10 cellular contexts compared by ENCODE assay signal in genomic region chr4:104451573-104451972, GRCh38. TPM values are rescaled to one million over a fixed set of nuclear protein-coding genes. Genes with fewer than 3 reads are reported as not detected.
DNase-seq lines count a peak whose midpoint lies in the region; ATAC-seq and TF ChIP-seq lines count a peak whose summit lies in the region.
"Had no signal": no experiment of that assay in that cellular context is flagged by ENCODE, and none has a peak within 500 bp of the region (broad histone marks: within the 10 kb centered on the region; RNA-seq: fewer than 3 reads in every experiment).

No MANE protein-coding gene starts in this region.

- no peak overlapping the region for H3K27ac Mint-ChIP-seq in activated CD8-positive, alpha-beta T cell treated with anti-CD3 and anti-CD28 coated beads for 36 hours
- H3K27ac Mint-ChIP-seq: dendritic cell treated with granulocyte-macrophage colony-stimulating factor and Interleukin-4, amounts not matched to agents 40 ng/mL and 50 ng/mL, for 4 days had no signal

- no peaks in the 10 kb centered on the region for H3K36me3 Mint-ChIP-seq in activated CD8-positive, alpha-beta T cell treated with anti-CD3 and anti-CD28 coated beads for 36 hours (ENCODE audit: low read depth)

- POLR2A ChIA-PET in activated CD8-positive, alpha-beta T cell treated with anti-CD3 and anti-CD28 coated beads for 36 hours (lab: Charles Lee), result no interaction called here

- peak; percentile 41 for TF ChIP-seq CTCF in cardiac muscle cell (IDR thresholded peaks at IDR 0.05; ENCODE audit: low read depth, low read length)
- peak; percentile 41 for TF ChIP-seq CTCF in LNCAP (IDR thresholded peaks at IDR 0.05)
- TF ChIP-seq CTCF in epithelial cell of proximal tubule (conservative IDR thresholded peaks at IDR 0.05; ENCODE audit: low read depth, low read length), result peak; percentile 78
- TF ChIP-seq CTCF in transverse colon (IDR thresholded peaks at IDR 0.05), result peak; percentile 34 to 42 (median 40)
- no peak for TF ChIP-seq CTCF in activated CD8-positive, alpha-beta T cell treated with anti-CD3 and anti-CD28 coated beads for 36 hours (IDR thresholded peaks at IDR 0.05)

- ATAC-seq in Right ventricle myocardium superior (ENCODE audit: poor library complexity), result no peak
- ATAC-seq in activated CD8-positive, alpha-beta T cell treated with anti-CD3 and anti-CD28 coated beads for 36 hours, result no peak

- TF ChIP-seq EP300 in transverse colon (IDR thresholded peaks at IDR 0.05; ENCODE audit: low read depth), result no peak

- H3K4me1 ChIP-seq in cardiac muscle cell (ENCODE audit: low read depth) (no peaks in the 10 kb centered on the region), transverse colon (peaks cover 0 to 9% (median 0%) of the 10 kb centered on the region in 4 donors)

- H3K4me3 ChIP-seq in cardiac muscle cell, result no peak overlapping the region
- no peak overlapping the region for H3K4me3 ChIP-seq in epithelial cell of proximal tubule (ENCODE audit: low read depth, low read length)
- no peak overlapping the region for H3K4me3 ChIP-seq in transverse colon

- H3K27ac ChIP-seq in cardiac muscle cell, result no peak overlapping the region
- no peak overlapping the region for H3K27ac ChIP-seq in transverse colon

- DNase-seq in cardiac muscle cell (ENCODE audit: low read depth in 1 of 2, low spot score in 1 of 2) (peak; percentile 12 to 48), Right ventricle myocardium superior (no peak), epithelial cell of proximal tubule (ENCODE audit: low read depth) (peak; percentile 13), transverse colon (no peak), occipital lobe (lab: John Stamatoyannopoulos, UW) (no peak), NCI-H187 treated with DMSO at 0.1 percent for 48 hours (lab: John Stamatoyannopoulos, UW) (no peak)
- DNase-seq in activated CD8-positive, alpha-beta T cell treated with anti-CD3 and anti-CD28 coated beads for 36 hours, result no peak

- H3K27me3 Mint-ChIP-seq in activated CD8-positive, alpha-beta T cell treated with anti-CD3 and anti-CD28 coated beads for 36 hours, result no peaks in the 10 kb centered on the region
- H3K27me3 Mint-ChIP-seq: dendritic cell treated with granulocyte-macrophage colony-stimulating factor and Interleukin-4, amounts not matched to agents 40 ng/mL and 50 ng/mL, for 4 days had no signal

- CTCF ChIA-PET in activated CD8-positive, alpha-beta T cell treated with anti-CD3 and anti-CD28 coated beads for 36 hours (lab: Charles Lee), result interaction anchor here (1.0 kb wide), 1 partner anchor 409 kb away, joined by 3 read pairs; no protein-coding TSS in a partner anchor

- intact Hi-C loops in Right ventricle myocardium superior (cut with DNase I) (no loop called here), transverse colon (cut with DNase I; ENCODE audit: low total_unique reads) (no loop called here)
- intact Hi-C loops in activated CD8-positive, alpha-beta T cell treated with anti-CD3 and anti-CD28 coated beads for 36 hours (cut with micrococcal nuclease), result no loop called here

- no peaks in the 10 kb centered on the region for H3K9me3 Mint-ChIP-seq in activated CD8-positive, alpha-beta T cell treated with anti-CD3 and anti-CD28 coated beads for 36 hours
- H3K9me3 Mint-ChIP-seq: dendritic cell treated with granulocyte-macrophage colony-stimulating factor and Interleukin-4, amounts not matched to agents 40 ng/mL and 50 ng/mL, for 4 days had no signal

- 13 to 28% methylated on average over 1 of the region's 1 CpG for WGBS in transverse colon (ENCODE audit: low coverage in 1 of 2), 2 donors

- no peak for TF ChIP-seq POLR2A in transverse colon (IDR thresholded peaks at IDR 0.05)

- in situ Hi-C loops in transverse colon (cut with MboI; ENCODE audit: low pct_ligation_motif_present in 1 of 4, low pct_unique_long_range_greater_than_20kb in 1 of 4, low sequenced_read_pairs in 3 of 4), result no loop called here

- H3K27me3 ChIP-seq in cardiac muscle cell, result no peaks in the 10 kb centered on the region
- H3K27me3 ChIP-seq in transverse colon, result no peaks in the 10 kb centered on the region

- no peaks in the 10 kb centered on the region for H3K9me3 ChIP-seq in cardiac muscle cell (ENCODE audit: low read depth)
- H3K9me3 ChIP-seq in transverse colon, result no peaks in the 10 kb centered on the region

- H3K4me3 Mint-ChIP-seq in activated CD8-positive, alpha-beta T cell treated with anti-CD3 and anti-CD28 coated beads for 36 hours, result no peak overlapping the region
- H3K4me3 Mint-ChIP-seq: dendritic cell treated with granulocyte-macrophage colony-stimulating factor and Interleukin-4, amounts not matched to agents 40 ng/mL and 50 ng/mL, for 4 days had no signal

- H3K4me1 Mint-ChIP-seq in activated CD8-positive, alpha-beta T cell treated with anti-CD3 and anti-CD28 coated beads for 36 hours (ENCODE audit: low read depth), result no peaks in the 10 kb centered on the region

- H3K36me3 ChIP-seq in cardiac muscle cell (no peaks in the 10 kb centered on the region), transverse colon (no peaks in the 10 kb centered on the region)

RNA-seq across cellular contexts. Expression of gene CXXC4, which starts 43.1 kb away (rescaled TPM):
- 12.6 and 20.2 TPM in 2 replicates for total RNA-seq in cardiac muscle cell
- 10.6 and 19.3 TPM in 2 replicates for polyA plus RNA-seq in cardiac muscle cell
- 4.7 TPM for total RNA-seq in Right ventricle myocardium superior
- total RNA-seq in epithelial cell of proximal tubule, result under 0.01 and 0.29 TPM in 2 replicates
- total RNA-seq in transverse colon, result 1 to 10 TPM in 1 of 4 donors, under 1 TPM in 1, not detected in 2; 0.96 to 1.7 TPM
- 128 TPM for total RNA-seq in occipital lobe
- total RNA-seq in activated CD8-positive, alpha-beta T cell treated with anti-CD3 and anti-CD28 coated beads for 36 hours, result not detected
- polyA plus RNA-seq: BJ had no signal

Comparison
In these comparisons a context has a peak if more than half of its experiments do, and no peak if none do; other contexts are left out.
1. DNase-seq: peak in cardiac muscle cell (2 of 2) and epithelial cell of proximal tubule (single experiment); none in Right ventricle myocardium superior (single experiment), transverse colon (single experiment), occipital lobe (single experiment), NCI-H187 treated with DMSO at 0.1 percent for 48 hours (single experiment) and activated CD8-positive, alpha-beta T cell treated with anti-CD3 and anti-CD28 coated beads for 36 hours (single experiment).